9 cellular contexts compared by ENCODE assay signal in genomic region chr10:62726142-62726541, GRCh38.
DNase-seq lines count a peak whose midpoint lies in the region; ATAC-seq, FAIRE-seq and TF ChIP-seq lines count a peak whose summit lies in the region.
"Had no signal": no experiment of that assay in that cellular context is flagged by ENCODE, and none has a peak within 500 bp of the region (broad histone marks: within the 10 kb centered on the region; RNA-seq: fewer than 3 reads in every experiment).

No MANE protein-coding gene starts in this region.

- DNase-seq in activated CD4-positive, alpha-beta T cell treated with anti-CD3 and anti-CD28 coated beads for 48 hours = peak; percentile 82
- peak; percentile 58 for DNase-seq in stimulated activated CD4-positive, alpha-beta T cell treated with anti-CD3 and anti-CD28 coated beads, Interleukin-2, amount 100 ng/mL, for 4 hours (ENCODE audit: low read depth)
- no peak for DNase-seq in RKO (ENCODE audit: low spot score)
- no peak for DNase-seq in frontal cortex (ENCODE audit: low spot score in 2 of 2)
- no peak for DNase-seq in COLO668 (lab: John Stamatoyannopoulos, UW; ENCODE audit: unreplicated experiment)
- no peak for DNase-seq in H54 (ENCODE audit: insufficient read length, low spot score)
- DNase-seq: NCI-H510A treated with DMSO at 0.1 percent for 48 hours had no signal

- no peak for TF ChIP-seq POLR2A in H54 (IDR thresholded peaks at IDR 0.05; ENCODE audit: low read depth, low read length)

- ATAC-seq in GM18870 (IDR thresholded peaks at IDR 0.05; ENCODE audit: unreplicated experiment) (peak; percentile 96), HG02610 (IDR thresholded peaks at IDR 0.05; ENCODE audit: unreplicated experiment) (peak; percentile 99)

- FAIRE-seq in frontal cortex (lab: Jason Lieb, UNC) = no peak
- FAIRE-seq in H54 (lab: Jason Lieb, UNC) = no peak

Comparison
In these comparisons a context has a peak if more than half of its experiments do, and no peak if none do; other contexts are left out.
1. DNase-seq: peak in activated CD4-positive, alpha-beta T cell treated with anti-CD3 and anti-CD28 coated beads for 48 hours (single experiment) and stimulated activated CD4-positive, alpha-beta T cell treated with anti-CD3 and anti-CD28 coated beads, Interleukin-2, amount 100 ng/mL, for 4 hours (single experiment); none in RKO (single experiment), frontal cortex (0 of 2), COLO668 (single experiment) and H54 (single experiment).